20 cellular contexts compared by ENCODE assay signal in the genomic region with DNA sequence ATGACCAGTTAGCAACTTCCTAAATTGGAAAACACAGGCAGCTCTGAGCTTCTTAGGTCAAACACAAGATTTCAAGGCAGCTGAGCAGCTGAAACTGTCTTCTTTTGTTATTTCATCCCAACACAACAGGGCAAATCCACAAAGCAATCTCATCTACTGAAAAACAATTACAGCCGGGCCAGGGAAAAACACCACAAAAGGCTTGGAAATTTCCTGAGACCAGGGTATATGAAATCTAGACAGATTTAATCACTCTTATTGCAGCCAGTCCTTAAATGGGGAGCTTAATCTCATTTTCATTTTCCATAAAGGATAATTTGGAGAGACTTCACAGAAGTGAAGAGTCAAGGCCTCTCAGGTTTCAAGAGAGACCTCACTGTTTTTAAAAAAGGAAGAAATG.
"Had no signal": no experiment of that assay in that cellular context is flagged by ENCODE, and none has a peak within 500 bp of the region (broad histone marks: within the 10 kb centered on the region; RNA-seq: fewer than 3 reads in every experiment).

No MANE protein-coding gene starts in this region.

- H3K4me3 Mint-ChIP-seq: activated B cell treated with CpG ODN at 0.5 μM for 24 hours; activated CD4-positive, alpha-beta T cell treated with anti-CD3 and anti-CD28 coated beads, Interleukin-2, amount 10 ng/mL, durations not matched to agents 7 days and 5 days; activated naive CD8-positive, alpha-beta T cell treated with anti-CD3 and anti-CD28 coated beads, Interleukin-2, amount 10 ng/mL, durations not matched to agents 7 days and 5 days; activated T-helper 1 cell treated with anti-CD3 and anti-CD28 coated beads, Interleukin-12 subunit alpha, Interleukin-12 subunit beta, Interleukin-2, Interleukin-4 antibody, amounts not matched to agents 30 ng/mL and 10 ng/mL and 1 ng/mL, durations not matched to agents 14 hours and 24 hours and 36 hours; brain; central memory CD8-positive, alpha-beta T cell; naive thymus-derived CD8-positive, alpha-beta T cell; stimulated activated memory B cell treated with anti-CD40 and anti-IgM and Interleukin-4, amounts not matched to agents 10 μg/mL and 1 μg/mL and 100 μg/mL, for 72 hours had no signal

- H3K27me3 ChIP-seq: heart left ventricle, thyroid gland had no signal

- H3K36me3 Mint-ChIP-seq: activated naive CD8-positive, alpha-beta T cell treated with anti-CD3 and anti-CD28 coated beads, Interleukin-2, amount 10 ng/mL, durations not matched to agents 7 days and 5 days; brain; naive thymus-derived CD8-positive, alpha-beta T cell; stimulated activated memory B cell treated with anti-CD40 and anti-IgM and Interleukin-4, amounts not matched to agents 10 μg/mL and 1 μg/mL and 100 μg/mL, for 72 hours had no signal

- H3K27ac ChIP-seq: heart left ventricle, left lung, thyroid gland had no signal

- H3K36me3 ChIP-seq: heart left ventricle, left lung, thyroid gland had no signal

- H3K9me3 ChIP-seq: heart left ventricle, left lung, mucosa of descending colon, thyroid gland had no signal

- DNase-seq: activated B cell treated with CpG ODN at 0.5 μM for 24 hours; activated CD4-positive, alpha-beta T cell treated with anti-CD3 and anti-CD28 coated beads, Interleukin-2, amount 10 ng/mL, durations not matched to agents 7 days and 5 days; activated naive CD4-positive, alpha-beta T cell; activated naive CD8-positive, alpha-beta T cell treated with anti-CD3 and anti-CD28 coated beads, Interleukin-2, amount 10 ng/mL, durations not matched to agents 7 days and 5 days; cortex of kidney; heart left ventricle; left lung; mammary epithelial cell; mucosa of descending colon; naive thymus-derived CD8-positive, alpha-beta T cell; stimulated activated CD4-positive, alpha-beta T cell treated with anti-CD3 and anti-CD28 coated beads, Interleukin-2, amount 100 ng/mL, for 48 hours; T-helper 2 cell; thyroid gland had no signal

- H3K9me3 Mint-ChIP-seq: activated B cell treated with CpG ODN at 0.5 μM for 24 hours; activated CD4-positive, alpha-beta T cell treated with anti-CD3 and anti-CD28 coated beads, Interleukin-2, amount 10 ng/mL, durations not matched to agents 7 days and 5 days; activated naive CD8-positive, alpha-beta T cell treated with anti-CD3 and anti-CD28 coated beads, Interleukin-2, amount 10 ng/mL, durations not matched to agents 7 days and 5 days; activated T-helper 1 cell treated with anti-CD3 and anti-CD28 coated beads, Interleukin-12 subunit alpha, Interleukin-12 subunit beta, Interleukin-2, Interleukin-4 antibody, amounts not matched to agents 30 ng/mL and 10 ng/mL and 1 ng/mL, durations not matched to agents 14 hours and 24 hours and 36 hours; central memory CD8-positive, alpha-beta T cell; naive thymus-derived CD8-positive, alpha-beta T cell; stimulated activated memory B cell treated with anti-CD40 and anti-IgM and Interleukin-4, amounts not matched to agents 10 μg/mL and 1 μg/mL and 100 μg/mL, for 72 hours had no signal

- H3K27ac Mint-ChIP-seq: activated B cell treated with CpG ODN at 0.5 μM for 24 hours; activated CD4-positive, alpha-beta T cell treated with anti-CD3 and anti-CD28 coated beads, Interleukin-2, amount 10 ng/mL, durations not matched to agents 7 days and 5 days; activated naive CD8-positive, alpha-beta T cell treated with anti-CD3 and anti-CD28 coated beads, Interleukin-2, amount 10 ng/mL, durations not matched to agents 7 days and 5 days; activated T-helper 1 cell treated with anti-CD3 and anti-CD28 coated beads, Interleukin-12 subunit alpha, Interleukin-12 subunit beta, Interleukin-2, Interleukin-4 antibody, amounts not matched to agents 30 ng/mL and 10 ng/mL and 1 ng/mL, durations not matched to agents 14 hours and 24 hours and 36 hours; naive thymus-derived CD8-positive, alpha-beta T cell; stimulated activated memory B cell treated with anti-CD40 and anti-IgM and Interleukin-4, amounts not matched to agents 10 μg/mL and 1 μg/mL and 100 μg/mL, for 72 hours had no signal

- H3K4me1 ChIP-seq: left lung had no signal

- H3K4me1 Mint-ChIP-seq: activated B cell treated with CpG ODN at 0.5 μM for 24 hours; activated CD4-positive, alpha-beta T cell treated with anti-CD3 and anti-CD28 coated beads, Interleukin-2, amount 10 ng/mL, durations not matched to agents 7 days and 5 days; activated naive CD8-positive, alpha-beta T cell treated with anti-CD3 and anti-CD28 coated beads, Interleukin-2, amount 10 ng/mL, durations not matched to agents 7 days and 5 days; central memory CD8-positive, alpha-beta T cell; naive thymus-derived CD8-positive, alpha-beta T cell; stimulated activated memory B cell treated with anti-CD40 and anti-IgM and Interleukin-4, amounts not matched to agents 10 μg/mL and 1 μg/mL and 100 μg/mL, for 72 hours had no signal

- H3K4me3 ChIP-seq: heart left ventricle, left lung, mucosa of descending colon, thyroid gland had no signal

- ATAC-seq: heart left ventricle; left lung; naive thymus-derived CD8-positive, alpha-beta T cell; stimulated activated memory B cell treated with anti-CD40 and anti-IgM and Interleukin-4, amounts not matched to agents 10 μg/mL and 1 μg/mL and 100 μg/mL, for 72 hours had no signal

- FAIRE-seq: frontal cortex, keratinocyte, urothelium cell line had no signal
